Comparison of ENCODE assay signal across 3 cellular contexts in the genomic region with DNA sequence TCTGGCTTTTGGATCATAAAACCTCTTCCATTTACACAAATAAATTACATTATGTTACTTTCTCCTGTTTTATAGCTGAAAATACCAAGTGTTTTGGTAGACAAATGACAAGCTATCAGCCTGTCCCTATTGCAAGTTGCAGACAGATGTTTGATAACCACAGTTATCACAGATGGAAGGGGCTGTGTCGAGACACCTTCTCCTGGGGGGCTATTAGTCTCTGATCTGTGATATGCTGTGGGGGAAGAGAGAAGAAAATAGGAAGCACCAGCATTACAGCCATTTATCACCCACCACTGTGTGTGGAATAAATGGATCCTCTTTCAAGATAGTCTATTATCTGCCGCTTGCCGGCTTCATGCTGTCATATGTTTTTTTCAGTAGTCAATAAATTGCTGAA.
"Had no signal": no experiment of that assay in that cellular context is flagged by ENCODE, and none has a peak within 500 bp of the region (broad histone marks: within the 10 kb centered on the region; RNA-seq: fewer than 3 reads in every experiment).

No MANE protein-coding gene starts in this region.

- H3K4me3 ChIP-seq: GM12878 had no signal

- ATAC-seq: GM12878 had no signal

- DNase-seq: GDM1, GF-D8 had no signal
